ENCODE assay signal across 25 cellular contexts in the genomic region with DNA sequence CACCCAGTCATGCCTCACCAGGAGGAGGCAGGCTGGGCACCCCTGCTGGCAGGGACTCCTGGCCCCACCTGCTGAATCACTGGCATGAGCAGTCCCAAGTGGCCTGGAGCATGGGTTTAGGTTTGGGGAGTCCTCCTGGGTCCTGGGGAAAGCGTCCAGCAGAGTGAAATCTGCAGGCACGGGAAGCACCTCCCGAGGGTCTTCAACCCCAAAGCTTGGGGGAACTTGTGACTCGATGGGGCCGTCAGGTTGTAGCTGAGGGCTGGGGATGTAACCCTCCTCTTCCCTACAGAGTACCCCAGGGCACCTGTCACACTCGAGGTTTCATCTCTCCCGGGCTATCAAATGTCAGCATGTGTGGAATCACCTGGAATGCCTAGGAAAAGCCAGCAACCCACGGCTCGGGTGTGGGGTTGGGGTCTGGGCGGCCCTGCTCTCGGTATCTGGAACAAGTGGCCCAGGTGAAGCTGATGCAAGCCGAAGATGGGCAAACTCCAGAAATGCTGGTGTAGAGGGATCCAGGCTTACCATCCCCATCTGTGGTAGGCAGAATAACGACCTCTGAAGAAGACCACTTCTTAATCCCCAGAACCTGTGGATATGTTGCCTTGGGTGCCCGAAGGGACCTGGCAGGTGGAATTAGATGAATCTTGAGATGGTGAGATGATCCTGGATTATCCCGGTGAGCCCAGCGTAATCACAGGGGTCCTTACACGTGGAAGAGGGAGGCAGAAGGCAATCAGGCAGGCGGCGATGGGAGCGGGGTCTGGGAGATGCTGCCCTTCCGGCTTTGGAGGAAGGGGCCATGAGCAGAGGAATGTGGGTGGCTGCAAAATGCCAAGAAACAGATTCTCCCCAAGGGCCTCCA. TPM values are rescaled to one million over a fixed set of nuclear protein-coding genes. Genes with fewer than 3 reads are reported as not detected.
"Had no signal": no experiment of that assay in that cellular context is flagged by ENCODE, and none has a peak within 500 bp of the region (broad histone marks: within the 10 kb centered on the region; RNA-seq: fewer than 3 reads in every experiment).

No MANE protein-coding gene starts in this region.

- H3K27ac Mint-ChIP-seq: endodermal cell, memory B cell, mesothelial cell of epicardium, natural killer cell, neural progenitor cell had no signal

- H3K4me1 Mint-ChIP-seq: endodermal cell, memory B cell, mesothelial cell of epicardium, neural progenitor cell had no signal

- ATAC-seq: left cardiac atrium, lower lobe of right lung, natural killer cell had no signal

- H3K36me3 Mint-ChIP-seq: neural progenitor cell had no signal

- H3K4me3 Mint-ChIP-seq: endodermal cell, memory B cell, mesothelial cell of epicardium, natural killer cell, neural progenitor cell had no signal

- DNase-seq: effector CD4-positive, alpha-beta T cell; endodermal cell; foreskin melanocyte; head of caudate nucleus; kidney; left cardiac atrium; left ventricle myocardium inferior; lower lobe of right lung; natural killer cell; occipital lobe; sigmoid colon; stimulated activated CD4-positive, alpha-beta T cell treated with anti-CD3 and anti-CD28 coated beads, Interleukin-12 subunit alpha, Interleukin-12 subunit beta, amount 100 ng/mL, for 4 hours; stimulated activated naive CD4-positive, alpha-beta T cell; stomach; substantia nigra; trophoblast cell; uterus had no signal

RNA-seq across cellular contexts. Expression of a gene that starts 6.1 kb away (rescaled TPM):
- total RNA-seq: dermis microvascular lymphatic vessel endothelial cell, hepatocyte, lower lobe of right lung, myocyte, natural killer cell, pulmonary artery endothelial cell, thoracic aorta had no signal
